Comparison of ENCODE assay signal across 8 cellular contexts in the genomic region with DNA sequence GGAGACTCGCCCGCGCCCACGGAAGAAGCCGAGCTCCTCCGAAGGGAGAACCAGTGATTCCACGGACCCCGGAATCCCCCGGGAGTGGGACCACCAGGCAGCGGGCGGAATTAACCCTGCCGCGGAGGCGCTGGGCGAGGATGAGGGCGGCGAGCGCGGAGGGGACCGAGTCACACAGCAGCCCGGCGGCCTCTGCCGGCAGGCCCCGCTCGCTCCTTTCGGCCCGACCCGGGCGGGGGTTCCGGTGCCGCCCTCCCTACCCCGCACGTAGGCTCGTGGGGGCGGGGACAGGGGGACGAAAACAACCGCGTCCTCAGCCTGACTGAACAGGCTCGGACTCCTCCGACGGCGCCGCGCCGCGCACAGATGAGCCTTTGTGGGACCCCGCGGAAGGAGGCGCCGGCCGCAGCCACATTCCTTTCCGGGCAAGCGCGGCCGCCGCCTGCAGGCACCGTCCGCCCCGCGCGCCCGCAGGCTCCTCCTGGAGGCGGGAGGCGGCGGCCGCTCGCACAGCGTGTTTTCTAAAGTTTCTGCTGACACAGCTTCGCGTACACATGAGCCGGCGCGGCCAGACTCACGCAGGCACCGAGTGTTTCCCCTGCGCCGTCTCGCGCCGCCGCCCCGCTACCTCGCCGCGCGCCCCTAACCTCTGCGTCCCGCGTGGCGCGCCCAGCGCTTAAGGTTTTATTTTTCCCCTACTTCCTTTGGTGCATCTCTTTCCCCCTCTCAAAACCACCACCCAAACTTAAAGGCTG.
A peak's percentile ranks its signal among the peaks of the same experiment; 100 is the strongest.
DNase-seq lines count a peak whose midpoint lies in the region; ATAC-seq and TF ChIP-seq lines count a peak whose summit lies in the region.

No MANE protein-coding gene starts in this region.

- TF ChIP-seq POLR2A in GM18951 (IDR thresholded peaks at IDR 0.05; ENCODE audit: extremely low read depth, insufficient read depth, insufficient read length) = peak; percentile 93

- H3K27me3 Mint-ChIP-seq in activated CD4-positive, alpha-beta T cell treated with anti-CD3 and anti-CD28 coated beads for 36 hours = no peaks in the 10 kb centered on the region

- peak overlapping the region; percentile 88 for H3K4me3 Mint-ChIP-seq in activated CD4-positive, alpha-beta T cell treated with anti-CD3 and anti-CD28 coated beads for 36 hours

- CTCF ChIA-PET in activated CD4-positive, alpha-beta T cell treated with anti-CD3 and anti-CD28 coated beads for 36 hours (lab: Charles Lee) = interaction anchor here (1.1 to 1.5 kb wide), 2 partner anchors 12 to 335 kb away, joined by 3 to 4 read pairs; no protein-coding TSS in a partner anchor

- H3K4me1 Mint-ChIP-seq in activated CD4-positive, alpha-beta T cell treated with anti-CD3 and anti-CD28 coated beads for 36 hours = peaks cover 53% of the 10 kb centered on the region

- peaks cover 2% of the 10 kb centered on the region for H3K36me3 Mint-ChIP-seq in activated CD4-positive, alpha-beta T cell treated with anti-CD3 and anti-CD28 coated beads for 36 hours (ENCODE audit: low read depth)

- intact Hi-C loops in activated CD4-positive, alpha-beta T cell treated with anti-CD3 and anti-CD28 coated beads for 36 hours (cut with DNase I, micrococcal nuclease) = loop anchor here (1.0 to 5.0 kb wide), 19 partner anchors 35 to 1707 kb away; partner anchors contain the start of genes SNX9 (in 1 of the 2), TFB1M (in 1 of the 2) and ZDHHC14 (in 1 of the 2)
- intact Hi-C loops in left colon (cut with DNase I, micrococcal nuclease) = loop anchor here in 1 of 2 donors (10.0 kb wide), 3 partner anchors 237 to 337 kb away; no protein-coding TSS in a partner anchor

- POLR2A ChIA-PET in activated CD4-positive, alpha-beta T cell treated with anti-CD3 and anti-CD28 coated beads for 36 hours (lab: Charles Lee) = interaction anchor here (0.6 to 1.5 kb wide), 5 partner anchors 35 to 242 kb away, joined by 3 to 4 read pairs (median 3); no protein-coding TSS in a partner anchor

- in situ Hi-C loops in GM18951 (cut with MboI; ENCODE audit: low sequenced_read_pairs, unreplicated experiment) = loop anchor here (10.0 kb wide), 1 partner anchor 237 kb away; no protein-coding TSS in a partner anchor

- H3K27ac Mint-ChIP-seq in activated CD4-positive, alpha-beta T cell treated with anti-CD3 and anti-CD28 coated beads for 36 hours = peak overlapping the region; percentile 100

- H3K9me3 Mint-ChIP-seq in activated CD4-positive, alpha-beta T cell treated with anti-CD3 and anti-CD28 coated beads for 36 hours (ENCODE audit: low read depth) = peaks cover 1% of the 10 kb centered on the region

- ATAC-seq in HG03159 (IDR thresholded peaks at IDR 0.05; ENCODE audit: unreplicated experiment) (peak; percentile 69), left colon (peak; percentile 87)
- ATAC-seq in activated CD4-positive, alpha-beta T cell treated with anti-CD3 and anti-CD28 coated beads for 36 hours = peak; percentile 81

- peak; percentile 35 for TF ChIP-seq CTCF in choroid plexus epithelial cell (conservative IDR thresholded peaks at IDR 0.05; ENCODE audit: low read depth, low read length)

- DNase-seq in Ammon's horn (ENCODE audit: low spot score) = peak; percentile 93
- DNase-seq in NCI-H345 treated with DMSO at 0.1 percent for 48 hours (lab: John Stamatoyannopoulos, UW; ENCODE audit: unreplicated experiment) = peak; percentile 65
- peak; percentile 94 for DNase-seq in activated CD4-positive, alpha-beta T cell treated with anti-CD3 and anti-CD28 coated beads for 36 hours
- DNase-seq in choroid plexus epithelial cell (ENCODE audit: low read depth) = peak; percentile 96
- peak; percentile 92 to 93 for DNase-seq in left colon
- peak; percentile 75 to 84 for DNase-seq in stimulated activated CD4-positive, alpha-beta T cell treated with anti-CD3 and anti-CD28 coated beads, Interleukin-1b, Interleukin-23, amount 100 ng/mL, for 4 hours (ENCODE audit: low read depth in 2 of 2)

- peak overlapping the region; percentile 81 for H3K4me3 ChIP-seq in choroid plexus epithelial cell (ENCODE audit: low read depth, low read length)

Comparison
In these comparisons a context has a peak if more than half of its experiments do, and no peak if none do; other contexts are left out.
1. Peak in every context shown above with its lines: DNase-seq, ATAC-seq and H3K4me3 ChIP-seq.